ENCODE assay signal across 27 cellular contexts in the genomic region with DNA sequence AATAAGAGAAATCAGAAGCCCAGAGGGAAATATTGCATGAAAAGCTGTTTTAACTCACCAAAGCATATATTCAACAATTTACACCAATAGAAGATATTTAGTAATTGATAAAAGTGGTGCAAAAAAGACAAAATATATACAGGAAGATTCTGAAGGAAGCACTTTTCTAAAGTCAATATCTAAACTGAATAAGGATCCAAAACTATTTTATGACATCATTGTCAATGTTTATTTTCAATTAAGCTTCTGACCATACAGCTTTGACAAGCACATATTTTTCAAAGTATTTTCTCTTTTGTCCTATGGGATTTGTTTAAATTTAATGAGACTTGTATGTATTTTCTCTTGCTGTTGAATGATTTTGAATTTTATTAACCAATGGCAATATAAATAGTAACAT.
"Had no signal": no experiment of that assay in that cellular context is flagged by ENCODE, and none has a peak within 500 bp of the region (broad histone marks: within the 10 kb centered on the region; RNA-seq: fewer than 3 reads in every experiment).

No MANE protein-coding gene starts in this region.

- DNase-seq: stimulated activated CD4-positive, alpha-beta T cell treated with anti-CD3 and anti-CD28 coated beads, Interleukin-2, amount 100 ng/mL, for 48 hours; stimulated activated CD4-positive, alpha-beta T cell treated with anti-CD3 and anti-CD28 coated beads, Interleukin-4, amount 100 ng/mL, for 1 hour; stimulated activated CD4-positive, alpha-beta T cell treated with anti-CD3 and anti-CD28 coated beads, Interleukin-4, amount 100 ng/mL, for 24 hours; stimulated activated CD4-positive, alpha-beta T cell treated with anti-CD3 and anti-CD28 coated beads, Interleukin-4, amount 100 ng/mL, for 4 hours; stimulated activated CD8-positive, alpha-beta memory T cell treated with anti-CD3 and anti-CD28 coated beads, Interleukin-4, amount 100 ng/mL, for 48 hours; stimulated activated naive B cell treated with anti-CD40 and anti-IgM and Interleukin-4, amounts not matched to agents 10 μg/mL and 1 μg/mL and 100 μg/mL, for 72 hours; stimulated activated naive CD4-positive, alpha-beta T cell; stimulated activated naive CD4-positive, alpha-beta T cell treated with Interleukin-2 at 50 U/mL for 16 hours; stimulated activated naive CD8-positive, alpha-beta T cell treated with anti-CD3 and anti-CD28 coated beads, Interleukin-15, amount 100 ng/mL, for 72 hours; stimulated activated naive CD8-positive, alpha-beta T cell treated with anti-CD3 and anti-CD28 coated beads, Interleukin-15, Interleukin-2, amounts not matched to agents 100 U/mL and 50 U/mL, for 24 hours; stomach; substantia nigra; testis; thyroid gland; tibial artery; transverse colon; trophoblast cell; upper lobe of left lung; upper lobe of right lung; uterus had no signal

- H3K36me3 ChIP-seq: stomach, suprapubic skin, thoracic aorta, thyroid gland, tibial artery, tibial nerve, transverse colon, upper lobe of left lung, upper lobe of right lung, uterus, vagina had no signal

- H3K4me3 ChIP-seq: stomach, suprapubic skin, testis, thoracic aorta, thyroid gland, tibial artery, tibial nerve, transverse colon, upper lobe of left lung, upper lobe of right lung, uterus, vagina had no signal

- ATAC-seq: stimulated activated effector memory CD8-positive, alpha-beta T cell treated with anti-CD3 and anti-CD28 coated beads, Interleukin-12 subunit alpha, Interleukin-12 subunit beta, amount 100 ng/mL, for 72 hours; stimulated activated memory B cell treated with anti-CD40 and anti-IgM and Interleukin-4, amounts not matched to agents 10 μg/mL and 1 μg/mL and 100 μg/mL, for 72 hours; stimulated activated naive B cell treated with anti-CD40 and anti-IgM and Interleukin-4, amounts not matched to agents 10 μg/mL and 1 μg/mL and 100 μg/mL, for 72 hours; stimulated activated naive CD8-positive, alpha-beta T cell treated with anti-CD3 and anti-CD28 coated beads, Interleukin-15, amount 100 ng/mL, for 72 hours; stimulated activated naive CD8-positive, alpha-beta T cell treated with anti-CD3 and anti-CD28 coated beads, Interleukin-15, Interleukin-2, amounts not matched to agents 100 U/mL and 50 U/mL, for 24 hours; upper lobe of right lung had no signal

- H3K27me3 ChIP-seq: stomach, suprapubic skin, testis, thyroid gland, tibial artery, tibial nerve, transverse colon, upper lobe of left lung, upper lobe of right lung, uterus, vagina had no signal

- H3K9me3 ChIP-seq: stomach, suprapubic skin, testis, thoracic aorta, thyroid gland, tibial artery, tibial nerve, transverse colon, upper lobe of left lung, upper lobe of right lung, uterus, vagina had no signal

- FAIRE-seq: urothelium cell line had no signal

- H3K27ac ChIP-seq: stomach, suprapubic skin, testis, thoracic aorta, thyroid gland, tibial artery, tibial nerve, transverse colon, upper lobe of left lung, upper lobe of right lung, uterus, vagina had no signal

- H3K4me1 ChIP-seq: suprapubic skin, testis, thyroid gland, tibial artery, tibial nerve, transverse colon, upper lobe of left lung, upper lobe of right lung, uterus, vagina had no signal
